27 cellular contexts compared by ENCODE assay signal in genomic region chr2:118714115-118714514, GRCh38.
"Had no signal": no experiment of that assay in that cellular context is flagged by ENCODE, and none has a peak within 500 bp of the region (broad histone marks: within the 10 kb centered on the region; RNA-seq: fewer than 3 reads in every experiment).

No MANE protein-coding gene starts in this region.

- H2AFZ ChIP-seq: hepatocyte had no signal

- H3K9me3 ChIP-seq: esophagus squamous epithelium, gastroesophageal sphincter, heart right ventricle had no signal

- H3K27me3 ChIP-seq: brain microvascular endothelial cell, esophagus squamous epithelium, gastroesophageal sphincter, hepatocyte had no signal

- H3K4me1 ChIP-seq: esophagus squamous epithelium, gastroesophageal sphincter, heart right ventricle had no signal

- H3K36me3 ChIP-seq: brain microvascular endothelial cell, esophagus squamous epithelium, gastroesophageal sphincter, heart right ventricle, WERI-Rb-1 had no signal

- H3K79me2 ChIP-seq: hepatocyte had no signal

- H3K27ac ChIP-seq: brain microvascular endothelial cell, coronary artery, esophagus squamous epithelium, gastroesophageal sphincter, heart right ventricle, hepatocyte, WERI-Rb-1 had no signal

- DNase-seq: activated B cell treated with CpG ODN at 0.5 μM for 24 hours; activated CD4-positive, alpha-beta T cell treated with anti-CD3 and anti-CD28 coated beads for 48 hours; activated CD4-positive, alpha-beta T cell treated with anti-CD3 and anti-CD28 coated beads, Interleukin-2, amount 50 U/mL, for 1 hour; activated CD4-positive, alpha-beta T cell treated with anti-CD3 and anti-CD28 coated beads, Interleukin-2, amount 50 U/mL, for 48 hours; activated CD8-positive, alpha-beta memory T cell treated with anti-CD3 and anti-CD28 coated beads for 24 hours; activated CD8-positive, alpha-beta T cell treated with anti-CD3 and anti-CD28 coated beads for 36 hours; activated effector memory CD4-positive, alpha-beta T cell treated with Interleukin-2 at 50 U/mL for 16 hours; activated gamma-delta T cell treated with Interleukin-2 at 50 U/mL for 16 hours; activated naive CD4-positive, alpha-beta T cell treated with anti-CD3 and anti-CD28 coated beads, Interleukin-2, amount 50 U/mL, for 16 hours; activated naive CD4-positive, alpha-beta T cell treated with Interleukin-2 at 50 U/mL for 16 hours; activated T-cell treated with anti-CD3 and anti-CD28 coated beads, Interleukin-2, amount 50 U/mL, for 4 hours; amniotic stem cell; anterior cingulate cortex; brain microvascular endothelial cell; dermis blood vessel endothelial cell; effector CD4-positive, alpha-beta T cell; effector memory CD8-positive, alpha-beta T cell; esophagus squamous epithelium; foreskin melanocyte; heart right ventricle; T1000; WERI-Rb-1 had no signal

- H3K4me2 ChIP-seq: hepatocyte had no signal

- H3K4me3 ChIP-seq: coronary artery, esophagus squamous epithelium, gastroesophageal sphincter, heart right ventricle, hepatocyte had no signal

- ATAC-seq: activated CD4-positive, CD25-positive, alpha-beta regulatory T cell treated with anti-CD3 and anti-CD28 coated beads, Interleukin-2, amount 50 U/mL, for 24 hours; activated CD8-positive, alpha-beta T cell treated with anti-CD3 and anti-CD28 coated beads for 36 hours; activated T-cell treated with anti-CD3 and anti-CD28 coated beads, Interleukin-2, amount 50 U/mL, for 4 hours; activated T-helper 17 cell treated with anti-CD3 and anti-CD28 coated beads, Interleukin-2, amount 50 U/mL, for 72 hours; effector memory CD8-positive, alpha-beta T cell; gastroesophageal sphincter; heart right ventricle had no signal
